ENCODE assay signal across 37 cellular contexts in the genomic region with DNA sequence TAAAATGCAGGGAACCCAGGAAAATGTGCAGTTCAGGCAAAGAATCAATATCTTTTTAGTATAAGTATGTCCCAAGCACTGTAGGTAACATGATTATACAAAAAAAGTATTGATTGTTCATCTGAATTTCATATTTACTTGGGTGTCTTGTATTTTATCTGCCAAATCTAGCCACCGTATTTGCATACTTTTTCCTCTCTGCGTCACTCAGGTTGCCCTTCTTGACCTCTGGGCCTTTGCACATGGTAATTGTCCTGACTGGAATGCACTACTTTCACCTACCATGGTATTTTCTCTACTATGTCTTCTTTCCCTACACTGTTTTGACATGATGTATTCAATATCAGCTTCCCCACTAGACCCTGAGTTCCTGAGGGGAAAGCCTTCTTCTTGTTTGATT. TPM values are rescaled to one million over a fixed set of nuclear protein-coding genes. Genes with fewer than 3 reads are reported as not detected.
"Had no signal": no experiment of that assay in that cellular context is flagged by ENCODE, and none has a peak within 500 bp of the region (broad histone marks: within the 10 kb centered on the region; RNA-seq: fewer than 3 reads in every experiment).

No MANE protein-coding gene starts in this region.

- H3K27me3 Mint-ChIP-seq: activated naive CD4-positive, alpha-beta T cell treated with anti-CD3 and anti-CD28 coated beads, Interleukin-2, amount 50 U/mL, for 24 hours had no signal

- H3K4me1 ChIP-seq: ascending aorta, esophagus squamous epithelium, gastroesophageal sphincter had no signal

- H3K36me3 Mint-ChIP-seq: activated CD4-positive, alpha-beta memory T cell treated with anti-CD3 and anti-CD28 coated beads for 36 hours; activated CD8-positive, alpha-beta memory T cell treated with anti-CD3 and anti-CD28 coated beads, Interleukin-2, amount 10 ng/mL, durations not matched to agents 7 days and 5 days; activated naive CD4-positive, alpha-beta T cell treated with anti-CD3 and anti-CD28 coated beads, Interleukin-2, amount 50 U/mL, for 24 hours; activated naive CD8-positive, alpha-beta T cell treated with anti-CD3 and anti-CD28 coated beads for 36 hours had no signal

- DNase-seq: activated CD4-positive, alpha-beta memory T cell treated with anti-CD3 and anti-CD28 coated beads for 36 hours; activated CD4-positive, alpha-beta T cell treated with anti-CD3 and anti-CD28 coated beads for 36 hours; activated CD4-positive, alpha-beta T cell treated with anti-CD3 and anti-CD28 coated beads, Interleukin-2, amount 10 ng/mL, durations not matched to agents 24 days and 14 days; activated CD4-positive, CD25-positive, alpha-beta regulatory T cell; activated CD4-positive, CD25-positive, alpha-beta regulatory T cell treated with anti-CD3 and anti-CD28 coated beads, Interleukin-2, amount 50 U/mL, for 72 hours; activated CD8-positive, alpha-beta memory T cell treated with anti-CD3 and anti-CD28 coated beads, Interleukin-2, amount 10 ng/mL, durations not matched to agents 7 days and 5 days; activated CD8-positive, alpha-beta memory T cell treated with anti-CD3 and anti-CD28 coated beads, Interleukin-2, amount 50 U/mL, for 4 hours; activated CD8-positive, alpha-beta T cell treated with anti-CD3 and anti-CD28 coated beads, Interleukin-2, amount 10 ng/mL, durations not matched to agents 7 days and 5 days; activated effector memory CD4-positive, alpha-beta T cell treated with Interleukin-2 at 50 U/mL for 16 hours; activated gamma-delta T cell treated with Interleukin-2 at 50 U/mL for 16 hours; activated naive CD4-positive, alpha-beta T cell treated with anti-CD3 and anti-CD28 coated beads for 36 hours; activated naive CD8-positive, alpha-beta T cell treated with anti-CD3 and anti-CD28 coated beads for 36 hours; activated naive CD8-positive, alpha-beta T cell treated with anti-CD3 and anti-CD28 coated beads, Interleukin-2, amount 50 U/mL, for 24 hours; activated T-cell treated with anti-CD3 and anti-CD28 coated beads, Interleukin-2, amount 50 U/mL, for 1 hour; activated T-cell treated with anti-CD3 and anti-CD28 coated beads, Interleukin-2, amount 50 U/mL, for 48 hours; caudate nucleus; cortex of kidney; dermis blood vessel endothelial cell; effector CD8-positive, alpha-beta T cell; esophagus squamous epithelium; foreskin melanocyte; T-helper 2 cell had no signal

- H3K4me3 Mint-ChIP-seq: activated CD4-positive, alpha-beta memory T cell treated with anti-CD3 and anti-CD28 coated beads for 36 hours; activated CD4-positive, alpha-beta T cell treated with anti-CD3 and anti-CD28 coated beads for 36 hours; activated CD4-positive, alpha-beta T cell treated with anti-CD3 and anti-CD28 coated beads, Interleukin-2, amount 10 ng/mL, durations not matched to agents 24 days and 14 days; activated CD8-positive, alpha-beta memory T cell treated with anti-CD3 and anti-CD28 coated beads, Interleukin-2, amount 10 ng/mL, durations not matched to agents 7 days and 5 days; activated CD8-positive, alpha-beta T cell treated with anti-CD3 and anti-CD28 coated beads, Interleukin-2, amount 10 ng/mL, durations not matched to agents 7 days and 5 days; activated naive CD4-positive, alpha-beta T cell treated with anti-CD3 and anti-CD28 coated beads for 36 hours; activated naive CD4-positive, alpha-beta T cell treated with anti-CD3 and anti-CD28 coated beads, Interleukin-2, amount 50 U/mL, for 24 hours; activated naive CD8-positive, alpha-beta T cell treated with anti-CD3 and anti-CD28 coated beads for 36 hours; activated naive CD8-positive, alpha-beta T cell treated with anti-CD3 and anti-CD28 coated beads, Interleukin-2, amount 50 U/mL, for 24 hours; activated T-helper 1 cell treated with anti-CD3 and anti-CD28 coated beads, Interleukin-12 subunit alpha, Interleukin-12 subunit beta, Interleukin-2, Interleukin-4 antibody, amounts not matched to agents 30 ng/mL and 10 ng/mL and 1 ng/mL, durations not matched to agents 14 hours and 24 hours and 36 hours had no signal

- H3K4me1 Mint-ChIP-seq: activated naive CD4-positive, alpha-beta T cell treated with anti-CD3 and anti-CD28 coated beads, Interleukin-2, amount 50 U/mL, for 24 hours had no signal

- H3K27ac Mint-ChIP-seq: activated CD4-positive, alpha-beta memory T cell treated with anti-CD3 and anti-CD28 coated beads for 36 hours; activated CD4-positive, alpha-beta T cell treated with anti-CD3 and anti-CD28 coated beads for 36 hours; activated CD4-positive, alpha-beta T cell treated with anti-CD3 and anti-CD28 coated beads, Interleukin-2, amount 10 ng/mL, durations not matched to agents 24 days and 14 days; activated CD8-positive, alpha-beta memory T cell treated with anti-CD3 and anti-CD28 coated beads, Interleukin-2, amount 10 ng/mL, durations not matched to agents 7 days and 5 days; activated CD8-positive, alpha-beta T cell treated with anti-CD3 and anti-CD28 coated beads, Interleukin-2, amount 10 ng/mL, durations not matched to agents 7 days and 5 days; activated naive CD4-positive, alpha-beta T cell treated with anti-CD3 and anti-CD28 coated beads for 36 hours; activated naive CD4-positive, alpha-beta T cell treated with anti-CD3 and anti-CD28 coated beads, Interleukin-2, amount 50 U/mL, for 24 hours; activated naive CD8-positive, alpha-beta T cell treated with anti-CD3 and anti-CD28 coated beads for 36 hours; activated naive CD8-positive, alpha-beta T cell treated with anti-CD3 and anti-CD28 coated beads, Interleukin-2, amount 50 U/mL, for 24 hours; activated T-helper 1 cell treated with anti-CD3 and anti-CD28 coated beads, Interleukin-12 subunit alpha, Interleukin-12 subunit beta, Interleukin-2, Interleukin-4 antibody, amounts not matched to agents 30 ng/mL and 10 ng/mL and 1 ng/mL, durations not matched to agents 14 hours and 24 hours and 36 hours had no signal

- H3K36me3 ChIP-seq: ascending aorta, esophagus squamous epithelium, gastroesophageal sphincter had no signal

- FAIRE-seq: colon, endometrium, endothelial cell of umbilical vein had no signal

- H3K9me3 Mint-ChIP-seq: activated naive CD4-positive, alpha-beta T cell treated with anti-CD3 and anti-CD28 coated beads, Interleukin-2, amount 50 U/mL, for 24 hours; activated naive CD8-positive, alpha-beta T cell treated with anti-CD3 and anti-CD28 coated beads for 36 hours; activated naive CD8-positive, alpha-beta T cell treated with anti-CD3 and anti-CD28 coated beads, Interleukin-2, amount 50 U/mL, for 24 hours had no signal

- H3K27me3 ChIP-seq: ascending aorta, esophagus squamous epithelium, gastroesophageal sphincter had no signal

- H3K4me3 ChIP-seq: ascending aorta, esophagus squamous epithelium, gastroesophageal sphincter had no signal

- ATAC-seq: activated CD8-positive, alpha-beta memory T cell treated with anti-CD3 and anti-CD28 coated beads, Interleukin-2, amount 10 ng/mL, durations not matched to agents 7 days and 5 days; activated CD8-positive, alpha-beta T cell treated with anti-CD3 and anti-CD28 coated beads, Interleukin-2, amount 10 ng/mL, durations not matched to agents 7 days and 5 days; gastroesophageal sphincter had no signal

- H3K27ac ChIP-seq: ascending aorta, epithelial cell of prostate, esophagus squamous epithelium, gastroesophageal sphincter had no signal

- H3K9me3 ChIP-seq: ascending aorta, esophagus squamous epithelium had no signal

RNA-seq across cellular contexts. Expression of gene GSTA3, which starts 15.2 kb away (rescaled TPM):
- total RNA-seq: activated CD4-positive, alpha-beta memory T cell treated with anti-CD3 and anti-CD28 coated beads for 36 hours; activated CD4-positive, alpha-beta T cell treated with anti-CD3 and anti-CD28 coated beads for 36 hours; activated CD4-positive, alpha-beta T cell treated with anti-CD3 and anti-CD28 coated beads, Interleukin-2, amount 10 ng/mL, durations not matched to agents 24 days and 14 days; activated CD8-positive, alpha-beta memory T cell treated with anti-CD3 and anti-CD28 coated beads for 36 hours; activated CD8-positive, alpha-beta memory T cell treated with anti-CD3 and anti-CD28 coated beads, Interleukin-2, amount 10 ng/mL, durations not matched to agents 7 days and 5 days; activated CD8-positive, alpha-beta T cell treated with anti-CD3 and anti-CD28 coated beads, Interleukin-2, amount 10 ng/mL, durations not matched to agents 7 days and 5 days; activated naive CD4-positive, alpha-beta T cell treated with anti-CD3 and anti-CD28 coated beads for 36 hours; activated naive CD8-positive, alpha-beta T cell treated with anti-CD3 and anti-CD28 coated beads for 36 hours; activated T-helper 1 cell treated with anti-CD3 and anti-CD28 coated beads, Interleukin-12 subunit alpha, Interleukin-12 subunit beta, Interleukin-2, Interleukin-4 antibody, amounts not matched to agents 30 ng/mL and 10 ng/mL and 1 ng/mL, durations not matched to agents 14 hours and 24 hours and 36 hours; ascending aorta; chondrocyte; dermis blood vessel endothelial cell; endothelial cell of umbilical vein; esophagus squamous epithelium; fibroblast of lung; fibroblast of villous mesenchyme; gastroesophageal sphincter; glomerular endothelial cell; T-helper 1 cell treated with Interleukin-12 subunit alpha and Interleukin-12 subunit beta and Interleukin-4 antibody, amounts not matched to agents 30 ng/mL and 1 ng/mL, for 36 hours had no signal
- polyA plus RNA-seq: endothelial cell of umbilical vein, fibroblast of lung had no signal

RNA-seq across cellular contexts. Expression of gene GSTA5, which starts 53.7 kb away (rescaled TPM):
- total RNA-seq: activated CD4-positive, alpha-beta memory T cell treated with anti-CD3 and anti-CD28 coated beads for 36 hours; activated CD4-positive, alpha-beta T cell treated with anti-CD3 and anti-CD28 coated beads for 36 hours; activated CD4-positive, alpha-beta T cell treated with anti-CD3 and anti-CD28 coated beads, Interleukin-2, amount 10 ng/mL, durations not matched to agents 24 days and 14 days; activated CD8-positive, alpha-beta memory T cell treated with anti-CD3 and anti-CD28 coated beads for 36 hours; activated CD8-positive, alpha-beta memory T cell treated with anti-CD3 and anti-CD28 coated beads, Interleukin-2, amount 10 ng/mL, durations not matched to agents 7 days and 5 days; activated CD8-positive, alpha-beta T cell treated with anti-CD3 and anti-CD28 coated beads, Interleukin-2, amount 10 ng/mL, durations not matched to agents 7 days and 5 days; activated naive CD4-positive, alpha-beta T cell treated with anti-CD3 and anti-CD28 coated beads for 36 hours; activated naive CD8-positive, alpha-beta T cell treated with anti-CD3 and anti-CD28 coated beads for 36 hours; activated T-helper 1 cell treated with anti-CD3 and anti-CD28 coated beads, Interleukin-12 subunit alpha, Interleukin-12 subunit beta, Interleukin-2, Interleukin-4 antibody, amounts not matched to agents 30 ng/mL and 10 ng/mL and 1 ng/mL, durations not matched to agents 14 hours and 24 hours and 36 hours; ascending aorta; chondrocyte; dermis blood vessel endothelial cell; endothelial cell of umbilical vein; esophagus squamous epithelium; fibroblast of lung; fibroblast of villous mesenchyme; gastroesophageal sphincter; glomerular endothelial cell; T-helper 1 cell treated with Interleukin-12 subunit alpha and Interleukin-12 subunit beta and Interleukin-4 antibody, amounts not matched to agents 30 ng/mL and 1 ng/mL, for 36 hours had no signal
- polyA plus RNA-seq: endothelial cell of umbilical vein, esophagus, fibroblast of lung had no signal
